Comparison of ENCODE assay signal across 8 cellular contexts in genomic region chr6:158475344-158476302, GRCh38.
A peak's percentile ranks its signal among the peaks of the same experiment; 100 is the strongest.
DNase-seq lines count a peak whose midpoint lies in the region; ATAC-seq and TF ChIP-seq lines count a peak whose summit lies in the region.

No MANE protein-coding gene starts in this region.

- no peak for TF ChIP-seq CTCF in transverse colon (IDR thresholded peaks at IDR 0.05)

- in situ Hi-C loops in transverse colon (cut with MboI; ENCODE audit: low pct_ligation_motif_present in 1 of 4, low pct_unique_long_range_greater_than_20kb in 1 of 4, low sequenced_read_pairs in 3 of 4), result loop anchor here in 1 of 4 donors (25.0 kb wide), 1 partner anchor 263 kb away; no protein-coding TSS in a partner anchor

- intact Hi-C loops in transverse colon (cut with DNase I; ENCODE audit: low total_unique reads), result no loop called here

- no peak for TF ChIP-seq POLR2A in transverse colon (IDR thresholded peaks at IDR 0.05)
- TF ChIP-seq POLR2A in erythroblast (IDR thresholded peaks at IDR 0.05; ENCODE audit: low read length), result no peak

- no peaks in the 10 kb centered on the region for H3K27me3 ChIP-seq in transverse colon

- peaks cover 0 to 9% (median under 1%) of the 10 kb centered on the region in 4 donors for H3K36me3 ChIP-seq in transverse colon

- no peak for TF ChIP-seq EP300 in transverse colon (IDR thresholded peaks at IDR 0.05; ENCODE audit: low read depth)

- DNase-seq in EH (ENCODE audit: low read depth) (peak; percentile 90), NCI-H82 (lab: John Stamatoyannopoulos, UW) (peak; percentile 96), transverse colon (peak; percentile 26), erythroblast (lab: John Stamatoyannopoulos, UW) (no peak), activated T-cell treated with anti-CD3 and anti-CD28 coated beads for 4 hours (no peak)

- no peak overlapping the region for H3K4me3 ChIP-seq in transverse colon

- ATAC-seq in GM21360 (IDR thresholded peaks at IDR 0.05; ENCODE audit: unreplicated experiment), result peak; percentile 78
- ATAC-seq in HG03457 (IDR thresholded peaks at IDR 0.05; ENCODE audit: unreplicated experiment), result peak; percentile 70
- ATAC-seq in esophagus mucosa, result peak; percentile 36

- WGBS in transverse colon (ENCODE audit: low coverage in 1 of 2), 2 donors, result 41 to 45% methylated on average over 6 to 15 of the region's 15 CpGs

- no peaks in the 10 kb centered on the region for H3K9me3 ChIP-seq in transverse colon

- H3K27ac ChIP-seq in transverse colon, result peak overlapping the region in 1 of 4 donors; percentile 5

- peaks cover 0 to 29% (median 14%) of the 10 kb centered on the region in 4 donors for H3K4me1 ChIP-seq in transverse colon

Comparison
In these comparisons a context has a peak if more than half of its experiments do, and no peak if none do; other contexts are left out.
1. DNase-seq: peak in EH (single experiment), NCI-H82 (single experiment) and transverse colon (single experiment); none in erythroblast (0 of 2) and activated T-cell treated with anti-CD3 and anti-CD28 coated beads for 4 hours (single experiment).
2. Peak in every context shown above with its lines, with median percentiles within 50 percentile points of each other: ATAC-seq.